18 cellular contexts compared by ENCODE assay signal in genomic region chr22:45187891-45188290, GRCh38. TPM values are rescaled to one million over a fixed set of nuclear protein-coding genes. Genes with fewer than 3 reads are reported as not detected.
A peak's percentile ranks its signal among the peaks of the same experiment; 100 is the strongest.
DNase-seq lines count a peak whose midpoint lies in the region; ATAC-seq and TF ChIP-seq lines count a peak whose summit lies in the region.
"Had no signal": no experiment of that assay in that cellular context is flagged by ENCODE, and none has a peak within 500 bp of the region (broad histone marks: within the 10 kb centered on the region; RNA-seq: fewer than 3 reads in every experiment).

No MANE protein-coding gene starts in this region.

- no peak overlapping the region for H3K4me3 Mint-ChIP-seq in CD4-positive, alpha-beta T cell
- H3K4me3 Mint-ChIP-seq: CD4-positive, alpha-beta memory T cell had no signal

- H3K27me3 ChIP-seq in CD4-positive, alpha-beta T cell (ENCODE audit: control insufficient read depth, insufficient read depth, low read length): no peaks in the 10 kb centered on the region
- H3K27me3 ChIP-seq in neutrophil (no peaks in the 10 kb centered on the region), SK-N-SH (ENCODE audit: insufficient read depth) (no peaks in the 10 kb centered on the region)

- peaks cover 0 to 6% of the 10 kb centered on the region in 2 experiments for H3K4me1 ChIP-seq in neutrophil (ENCODE audit: control insufficient read depth in 1 of 2, insufficient read depth in 1 of 2, low read depth in 1 of 2, low read length in 1 of 2)
- H3K4me1 ChIP-seq in SK-N-SH (ENCODE audit: control insufficient read depth in 1 of 2, insufficient read depth in 2 of 2, low read depth in 1 of 2, low read length in 1 of 2): no peaks in the 10 kb centered on the region; a peak in 1 of 4 replicates

- WGBS in SK-N-SH (ENCODE audit: low lambda C conversion rate): 92% methylated on average over 4 of the region's 4 CpGs

- no peak for TF ChIP-seq CTCF in CD4-positive, alpha-beta T cell (IDR thresholded peaks at IDR 0.05)
- TF ChIP-seq CTCF in VCaP (conservative IDR thresholded peaks at IDR 0.05) (no peak), neutrophil (IDR thresholded peaks at IDR 0.05) (no peak), SK-N-SH (IDR thresholded peaks at IDR 0.05) (no peak)

- CTCF ChIA-PET in CD4-positive, alpha-beta T cell (lab: Charles Lee): no interaction called here
- CTCF ChIA-PET in SK-N-SH (lab: Yijun Ruan, JAX): no interaction called here

- H3F3A ChIP-seq in SK-N-SH (replicated peaks; ENCODE audit: insufficient read depth): peaks cover 9% of the 10 kb centered on the region

- no peaks in the 10 kb centered on the region for H3K9me3 Mint-ChIP-seq in CD4-positive, alpha-beta T cell
- H3K9me3 Mint-ChIP-seq: CD4-positive, alpha-beta memory T cell had no signal

- intact Hi-C loops in CD4-positive, alpha-beta T cell (cut with DNase I, micrococcal nuclease): no loop called here

- H4K20me1 ChIP-seq in SK-N-SH (ENCODE audit: insufficient read depth): peaks cover 4% of the 10 kb centered on the region; the same call in 1 of the 2 replicates

- POLR2A ChIA-PET in CD4-positive, alpha-beta T cell (lab: Charles Lee): no interaction called here
- POLR2A ChIA-PET in SK-N-SH (lab: Yijun Ruan, JAX): no interaction called here

- no peaks in the 10 kb centered on the region for H3K27me3 Mint-ChIP-seq in CD4-positive, alpha-beta T cell
- H3K27me3 Mint-ChIP-seq: CD4-positive, alpha-beta memory T cell had no signal

- no peak overlapping the region for H3K4me2 ChIP-seq in SK-N-SH

- no peak for TF ChIP-seq RAD21 in SK-N-SH (IDR thresholded peaks at IDR 0.05; ENCODE audit: low read length)

- no peaks in the 10 kb centered on the region for H3K9me3 ChIP-seq in CD4-positive, alpha-beta T cell (ENCODE audit: control insufficient read depth, low read length)
- H3K9me3 ChIP-seq in neutrophil (no peaks in the 10 kb centered on the region), SK-N-SH (no peaks in the 10 kb centered on the region)

- peaks cover 49% of the 10 kb centered on the region for H3K36me3 Mint-ChIP-seq in CD4-positive, alpha-beta T cell (ENCODE audit: low read depth)

- no peak overlapping the region for H2AFZ ChIP-seq in SK-N-SH (ENCODE audit: low read depth)
- H2AFZ ChIP-seq: GM23248 had no signal

- no peaks in the 10 kb centered on the region for H3K9me2 ChIP-seq in SK-N-SH

- peak overlapping the region; percentile 6 for H3K27ac Mint-ChIP-seq in CD4-positive, alpha-beta T cell

- peaks cover 5% of the 10 kb centered on the region; the same call in 1 of the 2 replicates for H3K79me2 ChIP-seq in SK-N-SH (ENCODE audit: insufficient read depth)

- peaks cover 10% of the 10 kb centered on the region for H3K4me1 Mint-ChIP-seq in CD4-positive, alpha-beta T cell (ENCODE audit: low read depth)

- no peak overlapping the region for H3K9ac ChIP-seq in SK-N-SH
- H3K9ac ChIP-seq: GM23248 had no signal

- H3K4me3 ChIP-seq in neutrophil (ENCODE audit: low read depth in 1 of 2, low read length in 1 of 2) (no peak overlapping the region), SK-N-SH (ENCODE audit: low read depth in 2 of 2, low read length in 1 of 2) (no peak overlapping the region)
- H3K4me3 ChIP-seq: GM23248 had no signal

- H3K36me3 ChIP-seq in neutrophil: peaks cover 81% of the 10 kb centered on the region
- H3K36me3 ChIP-seq in SK-N-SH (replicated peaks in 1 of 2; ENCODE audit: control insufficient read depth in 1 of 2, insufficient read depth in 2 of 2, low read length in 1 of 2): peaks cover 22 to 40% of the 10 kb centered on the region in 2 experiments

- no peak for TF ChIP-seq EP300 in SK-N-SH (IDR thresholded peaks at IDR 0.05; ENCODE audit: borderline replicate concordance in 1 of 2, low read depth in 1 of 2, low read length in 1 of 2)

- ATAC-seq in CD4-positive, alpha-beta T cell (ENCODE audit: poor library complexity): no peak
- no peak for ATAC-seq in GM21528 (IDR thresholded peaks at IDR 0.05; ENCODE audit: low FRiP score, unreplicated experiment)
- ATAC-seq: HCT116, Panc1 had no signal

- DNase-seq in CD4-positive, alpha-beta T cell: no peak
- DNase-seq in iris pigment epithelial cell (ENCODE audit: low read depth) (peak; percentile 50), SK-N-SH (no peak), NCI-H2107 (lab: John Stamatoyannopoulos, UW) (no peak)
- DNase-seq: ACHN; AML-193; CD4-positive, alpha-beta memory T cell; DMS79; GM23248; KBM-7; NCI-H1436 treated with DMSO at 0.1 percent for 48 hours; NCI-H2029 treated with DMSO at 0.1 percent for 48 hours; NCI-H510A treated with DMSO at 0.1 percent for 48 hours had no signal

- no peak overlapping the region for H3K27ac ChIP-seq in CD4-positive, alpha-beta T cell (ENCODE audit: low read depth, low read length)
- H3K27ac ChIP-seq in VCaP: peak overlapping the region; percentile 92
- H3K27ac ChIP-seq in neutrophil: peak overlapping the region; percentile 54
- H3K27ac ChIP-seq in SK-N-SH (ENCODE audit: low read depth in 2 of 2, low read length in 1 of 2): no peak overlapping the region
- H3K27ac ChIP-seq: GM23248 had no signal

TF ChIP-seq in SK-N-SH, 30 proteins besides CTCF, POLR2A, EP300 and RAD21:
- TF ChIP-seq MXI1 (IDR thresholded peaks at IDR 0.05; ENCODE audit: low read depth, low read length) (no peak), RFX5 (IDR thresholded peaks at IDR 0.05; ENCODE audit: low read length) (no peak), CHD2 (IDR thresholded peaks at IDR 0.05; ENCODE audit: low read length, partially characterized antibody) (no peak), POLR2AphosphoS5 (IDR thresholded peaks at IDR 0.05; ENCODE audit: low read depth, low read length) (no peak)

RNA-seq across cellular contexts. Expression of gene NUP50, which starts 24.2 kb away (rescaled TPM):
- 100 to 1,000 TPM; 141 TPM for total RNA-seq in CD4-positive, alpha-beta T cell
- 4.7 and 7.3 TPM in 2 replicates for polyA plus RNA-seq in SK-N-SH (2012; rRNA removed)
- polyA plus RNA-seq in SK-N-SH (2012; cell fraction: cytosol; rRNA removed): 6.2 and 7.0 TPM in 2 replicates
- polyA plus RNA-seq in SK-N-SH (2012; cell fraction: nucleus; rRNA removed): 7.9 and 8.9 TPM in 2 replicates

RNA-seq across cellular contexts. Expression of gene KIAA0930, which starts 52.8 kb away (rescaled TPM):
- total RNA-seq in CD4-positive, alpha-beta T cell: 1 to 10 TPM; 6.7 to 7.4 TPM
- 55.9 and 80.8 TPM in 2 replicates for polyA plus RNA-seq in SK-N-SH (2012; rRNA removed)
- 31.0 and 38.2 TPM in 2 replicates for polyA plus RNA-seq in SK-N-SH (2012; cell fraction: cytosol; rRNA removed)
- polyA plus RNA-seq in SK-N-SH (2012; cell fraction: nucleus; rRNA removed): 228 and 274 TPM in 2 replicates

Comparison
In these comparisons a context has a peak if more than half of its experiments do, and no peak if none do; other contexts are left out.
1. H3K27ac ChIP-seq: peak in VCaP (single experiment) and neutrophil (single experiment); none in CD4-positive, alpha-beta T cell (single experiment) and SK-N-SH (0 of 2).